Comparison of ENCODE assay signal across 1 cellular context in genomic region chr19:34796953-34797352, GRCh38.
A peak's percentile ranks its signal among the peaks of the same experiment; 100 is the strongest.
TF ChIP-seq lines count a peak whose summit lies in the region.
"Not testable (repeated sequence)": the region's sequence is repeated elsewhere in the genome, so short reads cannot be mapped to it uniquely, and the experiment has no call there.

No MANE protein-coding gene starts in this region.

- POLR2A ChIA-PET in HEK293 (lab: Yijun Ruan, JAX), result not testable (repeated sequence)

- H3K4me1 ChIP-seq in HEK293 (ENCODE audit: control insufficient read depth, insufficient read depth, low read length), result not testable (repeated sequence)

- H3K4me3 ChIP-seq in HEK293 (ENCODE audit: low read depth, low read length), result not testable (repeated sequence)

- H3K27ac ChIP-seq in HEK293 (ENCODE audit: extremely low read depth, low read depth, low read length), result not testable (repeated sequence)

- peaks cover 11% of the 10 kb centered on the region for H3K9me3 ChIP-seq in HEK293 (ENCODE audit: control insufficient read depth, insufficient read depth, low read depth, low read length)

- not testable (repeated sequence) for TF ChIP-seq CTCF in HEK293 (tag by site-specific recombination; IDR thresholded peaks at IDR 0.05)

- H3K36me3 ChIP-seq in HEK293 (ENCODE audit: control insufficient read depth in 2 of 2, insufficient read depth in 1 of 2, low read length in 2 of 2), result not testable (repeated sequence)

- CTCF ChIA-PET in HEK293 (lab: Yijun Ruan, JAX), result not testable (repeated sequence)

TF ChIP-seq in HEK293, 187 proteins besides CTCF, POLR2A, EP300 and RAD21:
- TF ChIP-seq ZNF280D (tag by site-specific recombination; IDR thresholded peaks at IDR 0.05) (0 out of 2 replicates have a peak, but pooled peaks have one; percentile 41), ZNF146 (tag by site-specific recombination; IDR thresholded peaks at IDR 0.05) (peak; percentile 90)
